ENCODE assay signal across 8 cellular contexts in genomic region chr17:81910840-81911276, GRCh38. TPM values are rescaled to one million over a fixed set of nuclear protein-coding genes. Genes with fewer than 3 reads are reported as not detected.
DNase-seq lines count a peak whose midpoint lies in the region; ATAC-seq lines count a peak whose summit lies in the region.

No MANE protein-coding gene starts in this region.

- no peak overlapping the region for H3K27ac Mint-ChIP-seq in activated CD4-positive, alpha-beta memory T cell treated with anti-CD3 and anti-CD28 coated beads for 36 hours
- H3K27ac Mint-ChIP-seq in stimulated activated effector memory CD8-positive, alpha-beta T cell treated with anti-CD3 and anti-CD28 coated beads, Interleukin-12 subunit alpha, Interleukin-12 subunit beta, amount 100 ng/mL, for 72 hours, result peak overlapping the region; percentile 20

- ATAC-seq in HG03045 (IDR thresholded peaks at IDR 0.05; ENCODE audit: unreplicated experiment), result peak; percentile 19
- peak; percentile 55 for ATAC-seq in stimulated activated effector memory CD8-positive, alpha-beta T cell treated with anti-CD3 and anti-CD28 coated beads, Interleukin-12 subunit alpha, Interleukin-12 subunit beta, amount 100 ng/mL, for 72 hours

- H3K27me3 Mint-ChIP-seq in activated CD4-positive, alpha-beta memory T cell treated with anti-CD3 and anti-CD28 coated beads for 36 hours, result no peaks in the 10 kb centered on the region

- POLR2A ChIA-PET in activated CD4-positive, alpha-beta memory T cell treated with anti-CD3 and anti-CD28 coated beads for 36 hours (lab: Charles Lee), result interaction anchor here (0.6 to 0.7 kb wide), 2 partner anchors 20 to 45 kb away, joined by 3 read pairs; partner anchors contain the start of genes ALYREF and ANAPC11

- peak overlapping the region; percentile 85 for H3K4me3 Mint-ChIP-seq in activated CD4-positive, alpha-beta memory T cell treated with anti-CD3 and anti-CD28 coated beads for 36 hours
- H3K4me3 Mint-ChIP-seq in stimulated activated effector memory CD8-positive, alpha-beta T cell treated with anti-CD3 and anti-CD28 coated beads, Interleukin-12 subunit alpha, Interleukin-12 subunit beta, amount 100 ng/mL, for 72 hours, result peak overlapping the region; percentile 69

- H3K36me3 Mint-ChIP-seq in activated CD4-positive, alpha-beta memory T cell treated with anti-CD3 and anti-CD28 coated beads for 36 hours, result peaks cover 22% of the 10 kb centered on the region
- H3K36me3 Mint-ChIP-seq in stimulated activated effector memory CD8-positive, alpha-beta T cell treated with anti-CD3 and anti-CD28 coated beads, Interleukin-12 subunit alpha, Interleukin-12 subunit beta, amount 100 ng/mL, for 72 hours, result peaks cover 44% of the 10 kb centered on the region

- peaks cover 7% of the 10 kb centered on the region for H3K4me1 Mint-ChIP-seq in activated CD4-positive, alpha-beta memory T cell treated with anti-CD3 and anti-CD28 coated beads for 36 hours (ENCODE audit: low read depth)
- H3K4me1 Mint-ChIP-seq in stimulated activated effector memory CD8-positive, alpha-beta T cell treated with anti-CD3 and anti-CD28 coated beads, Interleukin-12 subunit alpha, Interleukin-12 subunit beta, amount 100 ng/mL, for 72 hours, result peaks cover 6% of the 10 kb centered on the region

- no peaks in the 10 kb centered on the region for H3K9me3 Mint-ChIP-seq in activated CD4-positive, alpha-beta memory T cell treated with anti-CD3 and anti-CD28 coated beads for 36 hours
- H3K9me3 Mint-ChIP-seq in stimulated activated effector memory CD8-positive, alpha-beta T cell treated with anti-CD3 and anti-CD28 coated beads, Interleukin-12 subunit alpha, Interleukin-12 subunit beta, amount 100 ng/mL, for 72 hours, result no peaks in the 10 kb centered on the region

- intact Hi-C loops in activated CD4-positive, alpha-beta memory T cell treated with anti-CD3 and anti-CD28 coated beads for 36 hours (cut with micrococcal nuclease), result loop anchor here (5.0 kb wide), 2 partner anchors 39 to 51 kb away; partner anchors contain the start of genes ARHGDIA and NOTUM

- CTCF ChIA-PET in activated CD4-positive, alpha-beta memory T cell treated with anti-CD3 and anti-CD28 coated beads for 36 hours (lab: Charles Lee), result no interaction called here

- peak; percentile 28 for DNase-seq in stimulated activated CD4-positive, alpha-beta T cell treated with anti-CD3 and anti-CD28 coated beads, Interleukin-4, amount 100 ng/mL, for 24 hours
- no peak for DNase-seq in stimulated activated CD4-positive, alpha-beta T cell treated with anti-CD3 and anti-CD28 coated beads, Interleukin-1b, Interleukin-23, amount 100 ng/mL, for 48 hours
- no peak for DNase-seq in activated CD4-positive, alpha-beta memory T cell treated with anti-CD3 and anti-CD28 coated beads for 36 hours
- peak in 1 of 2 donors; percentile 68 for DNase-seq in stimulated activated effector memory CD8-positive, alpha-beta T cell treated with anti-CD3 and anti-CD28 coated beads, Interleukin-12 subunit alpha, Interleukin-12 subunit beta, amount 100 ng/mL, for 72 hours (ENCODE audit: low spot score in 2 of 2)
- DNase-seq in RKO (ENCODE audit: low spot score), result no peak
- DNase-seq in NK-92 treated with Interleukin-12 subunit alpha and Interleukin-12 subunit beta, amount 100 ng/mL, for 24 hours (lab: John Stamatoyannopoulos, UW), result no peak

- peak overlapping the region; percentile 66 for H3K4me3 ChIP-seq in iPS-11a (ENCODE audit: low read depth, low read length)

RNA-seq across cellular contexts. Expression of gene PCYT2, which starts 0.3 kb away (rescaled TPM):
- 10 to 100 TPM; 28.8 to 29.7 TPM for total RNA-seq in activated CD4-positive, alpha-beta memory T cell treated with anti-CD3 and anti-CD28 coated beads for 36 hours

RNA-seq across cellular contexts. Expression of gene SIRT7, which starts 7.1 kb away (rescaled TPM):
- 10 to 100 TPM; 32.0 to 33.1 TPM for total RNA-seq in activated CD4-positive, alpha-beta memory T cell treated with anti-CD3 and anti-CD28 coated beads for 36 hours

RNA-seq across cellular contexts. Expression of gene NPB, which starts 8.8 kb away (rescaled TPM):
- total RNA-seq in activated CD4-positive, alpha-beta memory T cell treated with anti-CD3 and anti-CD28 coated beads for 36 hours, result not detected

RNA-seq across cellular contexts. Expression of gene MAFG, which starts 16.7 kb away (rescaled TPM):
- total RNA-seq in activated CD4-positive, alpha-beta memory T cell treated with anti-CD3 and anti-CD28 coated beads for 36 hours, result 10 to 100 TPM; 23.4 to 24.1 TPM

RNA-seq across cellular contexts. Expression of gene ANAPC11, which starts 19.3 kb away (rescaled TPM):
- total RNA-seq in activated CD4-positive, alpha-beta memory T cell treated with anti-CD3 and anti-CD28 coated beads for 36 hours, result 100 to 1,000 TPM; 172 to 173 TPM
